8 cellular contexts compared by ENCODE assay signal in genomic region chr6:139369568-139370046, GRCh38. TPM values are rescaled to one million over a fixed set of nuclear protein-coding genes. Genes with fewer than 3 reads are reported as not detected.
DNase-seq lines count a peak whose midpoint lies in the region; ATAC-seq and TF ChIP-seq lines count a peak whose summit lies in the region.

No MANE protein-coding gene starts in this region.

- intact Hi-C loops in esophagus muscularis mucosa (cut with DNase I): loop anchor here (5.0 to 10.0 kb wide), 6 partner anchors 235 to 1555 kb away; partner anchors contain the start of gene HECA

- TF ChIP-seq EP300 in esophagus muscularis mucosa (IDR thresholded peaks at IDR 0.05): no peak

- H3K27me3 ChIP-seq in esophagus muscularis mucosa: no peaks in the 10 kb centered on the region
- no peaks in the 10 kb centered on the region for H3K27me3 ChIP-seq in osteoblast (ENCODE audit: insufficient read depth, low read length)
- H3K27me3 ChIP-seq in MG63: no peaks in the 10 kb centered on the region

- H3K36me3 ChIP-seq in esophagus muscularis mucosa: peaks cover 9 to 26% (median 14%) of the 10 kb centered on the region in 4 donors
- peaks cover 29% of the 10 kb centered on the region for H3K36me3 ChIP-seq in osteoblast (ENCODE audit: insufficient read depth, low read length)
- peaks cover 35% of the 10 kb centered on the region for H3K36me3 ChIP-seq in MG63

- no peaks in the 10 kb centered on the region for H3K27me3 Mint-ChIP-seq in activated T-cell treated with anti-CD3 and anti-CD28 coated beads, Interleukin-2, amount 50 U/mL, for 72 hours (ENCODE audit: low read depth)
- peaks cover 4% of the 10 kb centered on the region for H3K27me3 Mint-ChIP-seq in T-helper 17 cell

- H3K9me3 Mint-ChIP-seq in activated T-cell treated with anti-CD3 and anti-CD28 coated beads, Interleukin-2, amount 50 U/mL, for 72 hours: no peaks in the 10 kb centered on the region

- peak overlapping the region; percentile 85 for H3K4me2 ChIP-seq in osteoblast (ENCODE audit: insufficient read depth, low read length)

- TF ChIP-seq CTCF in esophagus muscularis mucosa (IDR thresholded peaks at IDR 0.05) (peak; percentile 71 to 76 (median 73)), osteoblast (IDR thresholded peaks at IDR 0.05; ENCODE audit: extremely low read depth, low read depth, low read length) (peak; percentile 71)

- peaks cover 48% of the 10 kb centered on the region for H3K4me1 Mint-ChIP-seq in activated T-cell treated with anti-CD3 and anti-CD28 coated beads, Interleukin-2, amount 50 U/mL, for 72 hours (ENCODE audit: low read depth)
- peaks cover 40% of the 10 kb centered on the region for H3K4me1 Mint-ChIP-seq in T-helper 17 cell

- H3K27ac Mint-ChIP-seq in activated T-cell treated with anti-CD3 and anti-CD28 coated beads, Interleukin-2, amount 50 U/mL, for 72 hours: peak overlapping the region; percentile 93
- peak overlapping the region; percentile 100 for H3K27ac Mint-ChIP-seq in T-helper 17 cell

- H4K20me1 ChIP-seq in osteoblast (ENCODE audit: insufficient read depth, low read length): peaks cover 26% of the 10 kb centered on the region

- H2AFZ ChIP-seq in osteoblast (ENCODE audit: low read length): no peak overlapping the region

- H3K9me3 ChIP-seq in T-helper 17 cell (ENCODE audit: control insufficient read depth, low read length, poor library complexity, severe bottlenecking) (no peaks in the 10 kb centered on the region), esophagus muscularis mucosa (peaks cover 0 to 4% (median 0%) of the 10 kb centered on the region in 4 donors), osteoblast (ENCODE audit: low read depth, low read length) (no peaks in the 10 kb centered on the region), MG63 (no peaks in the 10 kb centered on the region)

- peak in 1 of 2 donors; percentile 18 for DNase-seq in activated T-cell treated with anti-CD3 and anti-CD28 coated beads, Interleukin-2, amount 50 U/mL, for 72 hours
- no peak for DNase-seq in activated T-cell treated with anti-CD3 and anti-CD28 coated beads, Interleukin-2, amount 50 U/mL, for 1 hour
- DNase-seq in NAMALWA (ENCODE audit: low spot score) (peak; percentile 72), T-helper 17 cell (no peak), esophagus muscularis mucosa (ENCODE audit: extremely low spot score) (no peak), osteoblast (ENCODE audit: insufficient read length, low spot score, missing footprints) (no peak), MG63 (no peak)

- WGBS in esophagus muscularis mucosa: 15% methylated on average over 8 of the region's 8 CpGs

- peak overlapping the region; percentile 90 to 96 (median 95) for H3K27ac ChIP-seq in esophagus muscularis mucosa (replicated peaks in 1 of 4)
- H3K27ac ChIP-seq in osteoblast (ENCODE audit: low read depth, low read length): peak overlapping the region; percentile 94

- peak overlapping the region; percentile 64 to 82 for H3K4me3 Mint-ChIP-seq in activated T-cell treated with anti-CD3 and anti-CD28 coated beads, Interleukin-2, amount 50 U/mL, for 72 hours
- H3K4me3 Mint-ChIP-seq in T-helper 17 cell: peak overlapping the region; percentile 100

- H3K79me2 ChIP-seq in osteoblast (ENCODE audit: insufficient read depth, low read length): peaks cover 32% of the 10 kb centered on the region

- no peak for TF ChIP-seq POLR2A in esophagus muscularis mucosa (IDR thresholded peaks at IDR 0.05; ENCODE audit: low read depth)

- H3K4me3 ChIP-seq in esophagus muscularis mucosa (peak overlapping the region; percentile 80 to 91 (median 85)), osteoblast (ENCODE audit: insufficient read depth, low read length) (peak overlapping the region; percentile 94), MG63 (no peak overlapping the region)

- H3K36me3 Mint-ChIP-seq in activated T-cell treated with anti-CD3 and anti-CD28 coated beads, Interleukin-2, amount 50 U/mL, for 72 hours (ENCODE audit: insufficient read depth in 2 of 2): peaks cover 4 to 9% of the 10 kb centered on the region in 2 donors
- peaks cover 7% of the 10 kb centered on the region for H3K36me3 Mint-ChIP-seq in T-helper 17 cell (ENCODE audit: low read depth)

- H3K4me1 ChIP-seq in esophagus muscularis mucosa: peaks cover 11 to 41% (median 21%) of the 10 kb centered on the region in 4 donors
- H3K4me1 ChIP-seq in osteoblast (ENCODE audit: insufficient read depth, low read length): peaks cover 20% of the 10 kb centered on the region

- no peak for ATAC-seq in activated T-cell treated with anti-CD3 and anti-CD28 coated beads, Interleukin-2, amount 50 U/mL, for 72 hours (replicated peaks in 1 of 2)
- ATAC-seq in T-helper 17 cell: no peak
- no peak for ATAC-seq in GM18868 (IDR thresholded peaks at IDR 0.05; ENCODE audit: unreplicated experiment)

RNA-seq across cellular contexts. Expression of gene CITED2, which starts 4.8 kb away (rescaled TPM):
- total RNA-seq in activated T-cell treated with anti-CD3 and anti-CD28 coated beads, Interleukin-2, amount 50 U/mL, for 72 hours: 10 to 100 TPM; 26.0 to 73.0 TPM
- total RNA-seq in T-helper 17 cell (100 to 1,000 TPM; 156 to 170 TPM), esophagus muscularis mucosa (100 to 1,000 TPM; 144 to 844 (median 324) TPM), osteoblast (180 and 223 TPM in 2 replicates)
- 112 and 114 TPM in 2 replicates for total RNA-seq in MG63 (2014; rRNA removed; shearing (Covaris generic); ENCODE audit: low replicate concordance)
